1 cellular context compared by ENCODE assay signal in genomic region chr19:46605356-46605821, GRCh38.
TF ChIP-seq lines count a peak whose summit lies in the region.

No MANE protein-coding gene starts in this region.

TF ChIP-seq in HCT116, 20 proteins besides CTCF, POLR2A, EP300 and RAD21:
- TF ChIP-seq ZFX (IDR thresholded peaks at IDR 0.05) = no peak
- no peak for TF ChIP-seq ZBTB33 (IDR thresholded peaks at IDR 0.05; ENCODE audit: extremely low read depth, insufficient replicate concordance, low read length)
- TF ChIP-seq REST (IDR thresholded peaks at IDR 0.05; ENCODE audit: low read depth) = no peak
- TF ChIP-seq ZNF274 (IDR thresholded peaks at IDR 0.05; ENCODE audit: low read depth, low read length) = no peak
- no peak for TF ChIP-seq CEBPB (IDR thresholded peaks at IDR 0.05; ENCODE audit: low read depth)
